8 cellular contexts compared by ENCODE assay signal in the genomic region with DNA sequence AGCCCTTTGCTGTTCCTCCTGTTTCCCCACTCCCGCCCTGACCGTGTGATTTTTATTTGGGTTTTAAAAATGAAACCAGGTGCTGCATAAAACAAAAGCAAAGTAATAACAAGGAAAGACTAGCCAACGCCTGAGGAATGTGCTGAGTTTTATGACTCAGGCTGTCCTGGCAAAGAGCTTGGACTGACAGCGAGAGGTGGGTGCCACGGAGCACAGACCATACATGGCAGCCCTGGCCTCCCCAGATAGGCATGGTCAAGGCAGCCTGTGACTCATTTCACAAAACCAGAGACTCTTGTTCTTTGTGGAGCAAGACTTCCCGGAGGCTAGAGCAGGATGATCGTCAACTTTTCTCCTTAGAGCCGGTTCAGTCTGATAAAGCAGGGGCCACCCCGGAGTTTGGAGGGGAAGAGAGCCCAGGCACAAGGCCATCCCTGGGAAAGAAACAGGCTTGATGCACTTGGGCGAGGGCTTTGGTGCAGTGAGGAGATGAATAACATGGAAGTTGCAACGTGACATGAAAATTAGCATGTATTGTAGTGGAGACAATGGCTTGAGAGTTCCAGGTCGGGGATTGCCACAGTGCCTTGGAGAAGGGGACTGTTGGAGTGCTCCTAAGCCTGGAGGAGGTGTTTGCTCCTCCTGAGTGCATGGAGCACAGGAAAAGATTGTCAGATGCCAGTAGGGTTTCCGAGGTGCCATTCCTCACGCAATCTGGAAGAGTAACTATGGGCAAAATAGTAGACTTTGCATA. TPM values are rescaled to one million over a fixed set of nuclear protein-coding genes. Genes with fewer than 3 reads are reported as not detected.
DNase-seq lines count a peak whose midpoint lies in the region; ATAC-seq and TF ChIP-seq lines count a peak whose summit lies in the region.

No MANE protein-coding gene starts in this region.

- H3K27ac ChIP-seq in adrenal gland (peak overlapping the region in 3 of 5 donors; percentile 94 to 98 (median 97)), suprapubic skin (peak overlapping the region; percentile 97)

- no peaks in the 10 kb centered on the region for H3K36me3 ChIP-seq in adrenal gland (replicated peaks in 1 of 2)
- no peaks in the 10 kb centered on the region for H3K36me3 ChIP-seq in suprapubic skin

- no peak for ATAC-seq in HG02763 (IDR thresholded peaks at IDR 0.05; ENCODE audit: unreplicated experiment)

- peak in 1 of 2 donors; percentile 62 for TF ChIP-seq POLR2A in adrenal gland (IDR thresholded peaks at IDR 0.05)
- TF ChIP-seq POLR2A in suprapubic skin (IDR thresholded peaks at IDR 0.05) = no peak

- TF ChIP-seq EP300 in suprapubic skin (IDR thresholded peaks at IDR 0.05) = no peak

- H3K9me3 ChIP-seq in adrenal gland (replicated peaks in 1 of 3) (no peaks in the 10 kb centered on the region), suprapubic skin (no peaks in the 10 kb centered on the region)

- H3K27me3 ChIP-seq in adrenal gland (no peaks in the 10 kb centered on the region), suprapubic skin (no peaks in the 10 kb centered on the region)

- peak overlapping the region in 1 of 4 donors; percentile 21 for H3K4me3 ChIP-seq in adrenal gland
- peak overlapping the region; percentile 61 for H3K4me3 ChIP-seq in suprapubic skin

- peaks cover 20 to 21% of the 10 kb centered on the region in 2 donors for H3K4me1 ChIP-seq in adrenal gland (replicated peaks in 1 of 2)
- H3K4me1 ChIP-seq in suprapubic skin = peaks cover 56% of the 10 kb centered on the region

- DNase-seq in AG20443 (ENCODE audit: low spot score) = peak; percentile 89
- DNase-seq in HCEC 1CT = peak; percentile 82
- DNase-seq in adrenal gland = peak; percentile 63 to 94 (median 90)
- peak; percentile 39 for DNase-seq in iPS-NIHi11 (ENCODE audit: low spot score)
- DNase-seq in suprapubic skin (ENCODE audit: low spot score in 2 of 2) = peak in 1 of 2 donors; percentile 79
- no peak for DNase-seq in NCI-H1092 treated with DMSO at 0.1 percent for 48 hours (lab: John Stamatoyannopoulos, UW)
- no peak for DNase-seq in NCI-H2171 (lab: John Stamatoyannopoulos, UW)

- WGBS in adrenal gland, 4 donors = 55 to 61% (median 59%) methylated on average over 14 of the region's 14 CpGs
- 21% methylated on average over 14 of the region's 14 CpGs for WGBS in suprapubic skin

- TF ChIP-seq CTCF in adrenal gland (IDR thresholded peaks at IDR 0.05) (no peak), suprapubic skin (IDR thresholded peaks at IDR 0.05) (no peak)

- intact Hi-C loops in adrenal gland (cut with DNase I) = no loop called here

RNA-seq across cellular contexts. Expression of a gene that starts 54.8 kb away (rescaled TPM):
- total RNA-seq in adrenal gland (not detected), suprapubic skin (not detected)
- not detected for polyA plus RNA-seq in adrenal gland

Comparison
In these comparisons a context has a peak if more than half of its experiments do, and no peak if none do; other contexts are left out.
1. DNase-seq: peak in AG20443 (single experiment), HCEC 1CT (single experiment), adrenal gland (7 of 7) and iPS-NIHi11 (single experiment); none in NCI-H1092 treated with DMSO at 0.1 percent for 48 hours (single experiment) and NCI-H2171 (single experiment).